ENCODE assay signal across 1 cellular context in genomic region chr2:215833531-215834162, GRCh38.
A peak's percentile ranks its signal among the peaks of the same experiment; 100 is the strongest.
TF ChIP-seq lines count a peak whose summit lies in the region.

No MANE protein-coding gene starts in this region.

TF ChIP-seq in HepG2, 621 proteins besides CTCF, POLR2A, EP300 and RAD21 (continued from another document and continues in another):
- peak; percentile 91 for TF ChIP-seq HDAC1 (CRISPR knock-in tag; IDR thresholded peaks at IDR 0.05)
- no peak for TF ChIP-seq ZNF737 (CRISPR knock-in tag; IDR thresholded peaks at IDR 0.05; ENCODE audit: borderline replicate concordance)
- TF ChIP-seq HNF4G (IDR thresholded peaks at IDR 0.05; ENCODE audit: borderline replicate concordance, low read depth, low read length), result peak; percentile 86
- TF ChIP-seq HNF4G (CRISPR knock-in tag; IDR thresholded peaks at IDR 0.05; ENCODE audit: borderline replicate concordance, low read depth), result peak; percentile 53; the same call in 1 of the 2 replicates
- no peak for TF ChIP-seq ZNF75D (CRISPR knock-in tag; IDR thresholded peaks at IDR 0.05; ENCODE audit: borderline replicate concordance)
- TF ChIP-seq, protein P1, sequence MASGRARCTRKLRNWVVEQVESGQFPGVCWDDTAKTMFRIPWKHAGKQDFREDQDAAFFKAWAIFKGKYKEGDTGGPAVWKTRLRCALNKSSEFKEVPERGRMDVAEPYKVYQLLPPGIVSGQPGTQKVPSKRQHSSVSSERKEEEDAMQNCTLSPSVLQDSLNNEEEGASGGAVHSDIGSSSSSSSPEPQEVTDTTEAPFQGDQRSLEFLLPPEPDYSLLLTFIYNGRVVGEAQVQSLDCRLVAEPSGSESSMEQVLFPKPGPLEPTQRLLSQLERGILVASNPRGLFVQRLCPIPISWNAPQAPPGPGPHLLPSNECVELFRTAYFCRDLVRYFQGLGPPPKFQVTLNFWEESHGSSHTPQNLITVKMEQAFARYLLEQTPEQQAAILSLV (CRISPR knock-in tag; IDR thresholded peaks at IDR 0.05; ENCODE audit: borderline replicate concordance), result no peak
- TF ChIP-seq RFXANK (CRISPR knock-in tag; IDR thresholded peaks at IDR 0.05), result peak; percentile 51; the same call in 1 of the 2 replicates
- TF ChIP-seq ZBTB14 (CRISPR knock-in tag; IDR thresholded peaks at IDR 0.05), result no peak
- TF ChIP-seq SCMH1 (CRISPR knock-in tag; IDR thresholded peaks at IDR 0.05; ENCODE audit: borderline replicate concordance), result no peak
- TF ChIP-seq, protein P2, sequence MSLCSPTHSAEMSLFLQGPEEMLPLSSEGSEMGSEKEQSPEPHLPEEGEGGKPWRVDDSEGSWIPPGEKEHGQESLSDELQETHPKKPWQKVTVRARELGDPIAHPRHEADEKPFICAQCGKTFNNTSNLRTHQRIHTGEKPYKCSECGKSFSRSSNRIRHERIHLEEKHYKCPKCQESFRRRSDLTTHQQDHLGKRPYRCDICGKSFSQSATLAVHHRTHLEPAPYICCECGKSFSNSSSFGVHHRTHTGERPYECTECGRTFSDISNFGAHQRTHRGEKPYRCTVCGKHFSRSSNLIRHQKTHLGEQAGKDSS (CRISPR knock-in tag; IDR thresholded peaks at IDR 0.05; ENCODE audit: borderline replicate concordance, low read depth), result no peak
- no peak; the same call in 1 of the 2 replicates for TF ChIP-seq ZNF160 (CRISPR knock-in tag; IDR thresholded peaks at IDR 0.05)
- TF ChIP-seq ZNF598 (CRISPR knock-in tag; IDR thresholded peaks at IDR 0.05; ENCODE audit: borderline replicate concordance), result no peak
- TF ChIP-seq, protein P3, sequence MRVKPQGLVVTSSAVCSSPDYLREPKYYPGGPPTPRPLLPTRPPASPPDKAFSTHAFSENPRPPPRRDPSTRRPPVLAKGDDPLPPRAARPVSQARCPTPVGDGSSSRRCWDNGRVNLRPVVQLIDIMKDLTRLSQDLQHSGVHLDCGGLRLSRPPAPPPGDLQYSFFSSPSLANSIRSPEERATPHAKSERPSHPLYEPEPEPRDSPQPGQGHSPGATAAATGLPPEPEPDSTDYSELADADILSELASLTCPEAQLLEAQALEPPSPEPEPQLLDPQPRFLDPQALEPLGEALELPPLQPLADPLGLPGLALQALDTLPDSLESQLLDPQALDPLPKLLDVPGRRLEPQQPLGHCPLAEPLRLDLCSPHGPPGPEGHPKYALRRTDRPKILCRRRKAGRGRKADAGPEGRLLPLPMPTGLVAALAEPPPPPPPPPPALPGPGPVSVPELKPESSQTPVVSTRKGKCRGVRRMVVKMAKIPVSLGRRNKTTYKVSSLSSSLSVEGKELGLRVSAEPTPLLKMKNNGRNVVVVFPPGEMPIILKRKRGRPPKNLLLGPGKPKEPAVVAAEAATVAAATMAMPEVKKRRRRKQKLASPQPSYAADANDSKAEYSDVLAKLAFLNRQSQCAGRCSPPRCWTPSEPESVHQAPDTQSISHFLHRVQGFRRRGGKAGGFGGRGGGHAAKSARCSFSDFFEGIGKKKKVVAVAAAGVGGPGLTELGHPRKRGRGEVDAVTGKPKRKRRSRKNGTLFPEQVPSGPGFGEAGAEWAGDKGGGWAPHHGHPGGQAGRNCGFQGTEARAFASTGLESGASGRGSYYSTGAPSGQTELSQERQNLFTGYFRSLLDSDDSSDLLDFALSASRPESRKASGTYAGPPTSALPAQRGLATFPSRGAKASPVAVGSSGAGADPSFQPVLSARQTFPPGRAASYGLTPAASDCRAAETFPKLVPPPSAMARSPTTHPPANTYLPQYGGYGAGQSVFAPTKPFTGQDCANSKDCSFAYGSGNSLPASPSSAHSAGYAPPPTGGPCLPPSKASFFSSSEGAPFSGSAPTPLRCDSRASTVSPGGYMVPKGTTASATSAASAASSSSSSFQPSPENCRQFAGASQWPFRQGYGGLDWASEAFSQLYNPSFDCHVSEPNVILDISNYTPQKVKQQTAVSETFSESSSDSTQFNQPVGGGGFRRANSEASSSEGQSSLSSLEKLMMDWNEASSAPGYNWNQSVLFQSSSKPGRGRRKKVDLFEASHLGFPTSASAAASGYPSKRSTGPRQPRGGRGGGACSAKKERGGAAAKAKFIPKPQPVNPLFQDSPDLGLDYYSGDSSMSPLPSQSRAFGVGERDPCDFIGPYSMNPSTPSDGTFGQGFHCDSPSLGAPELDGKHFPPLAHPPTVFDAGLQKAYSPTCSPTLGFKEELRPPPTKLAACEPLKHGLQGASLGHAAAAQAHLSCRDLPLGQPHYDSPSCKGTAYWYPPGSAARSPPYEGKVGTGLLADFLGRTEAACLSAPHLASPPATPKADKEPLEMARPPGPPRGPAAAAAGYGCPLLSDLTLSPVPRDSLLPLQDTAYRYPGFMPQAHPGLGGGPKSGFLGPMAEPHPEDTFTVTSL (CRISPR knock-in tag; IDR thresholded peaks at IDR 0.05; ENCODE audit: borderline replicate concordance), result peak; percentile 98
- no peak for TF ChIP-seq HNRNPK (IDR thresholded peaks at IDR 0.05; ENCODE audit: low read depth, low read length, poor library complexity, severe bottlenecking)
- TF ChIP-seq TFE3 (CRISPR knock-in tag; IDR thresholded peaks at IDR 0.05), result peak; percentile 69
- TF ChIP-seq SKIL (CRISPR knock-in tag; IDR thresholded peaks at IDR 0.05; ENCODE audit: borderline replicate concordance), result no peak; the same call in 1 of the 2 replicates
- TF ChIP-seq CBX1 (IDR thresholded peaks at IDR 0.05; ENCODE audit: low read depth), result no peak
- no peak for TF ChIP-seq ZNF552 (CRISPR knock-in tag; IDR thresholded peaks at IDR 0.05; ENCODE audit: borderline replicate concordance)
- no peak for TF ChIP-seq ZNF589 (CRISPR knock-in tag; conservative IDR thresholded peaks at IDR 0.05)
- no peak; the same call in 1 of the 2 replicates for TF ChIP-seq NFYC (CRISPR knock-in tag; IDR thresholded peaks at IDR 0.05)
- TF ChIP-seq SPEN (CRISPR knock-in tag; IDR thresholded peaks at IDR 0.05; ENCODE audit: low read depth), result peak; percentile 69
- no peak for TF ChIP-seq JARID2 (CRISPR knock-in tag; IDR thresholded peaks at IDR 0.05; ENCODE audit: insufficient replicate concordance)
- TF ChIP-seq GLI4 (CRISPR knock-in tag; IDR thresholded peaks at IDR 0.05; ENCODE audit: borderline replicate concordance), result no peak
- TF ChIP-seq ZNF709 (CRISPR knock-in tag; IDR thresholded peaks at IDR 0.05), result 0 out of 2 replicates have a peak, but pooled peaks have one; percentile 50
- TF ChIP-seq ZNF549 (CRISPR knock-in tag; IDR thresholded peaks at IDR 0.05), result no peak
- TF ChIP-seq ZBTB38 (CRISPR knock-in tag; IDR thresholded peaks at IDR 0.05), result no peak; the same call in 1 of the 2 replicates
- TF ChIP-seq TBP (CRISPR knock-in tag; IDR thresholded peaks at IDR 0.05), result no peak
- TF ChIP-seq, protein P4, sequence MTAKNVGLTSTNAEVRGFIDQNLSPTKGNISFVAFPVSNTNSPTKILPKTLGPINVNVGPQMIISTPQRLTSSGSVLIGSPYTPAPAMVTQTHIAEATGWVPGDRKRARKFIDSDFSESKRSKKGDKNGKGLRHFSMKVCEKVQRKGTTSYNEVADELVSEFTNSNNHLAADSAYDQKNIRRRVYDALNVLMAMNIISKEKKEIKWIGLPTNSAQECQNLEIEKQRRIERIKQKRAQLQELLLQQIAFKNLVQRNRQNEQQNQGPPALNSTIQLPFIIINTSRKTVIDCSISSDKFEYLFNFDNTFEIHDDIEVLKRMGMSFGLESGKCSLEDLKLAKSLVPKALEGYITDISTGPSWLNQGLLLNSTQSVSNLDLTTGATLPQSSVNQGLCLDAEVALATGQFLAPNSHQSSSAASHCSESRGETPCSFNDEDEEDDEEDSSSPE (CRISPR knock-in tag; IDR thresholded peaks at IDR 0.05), result peak; percentile 65
- no peak for TF ChIP-seq NFIB (CRISPR knock-in tag; IDR thresholded peaks at IDR 0.05; ENCODE audit: borderline replicate concordance)
- TF ChIP-seq HNRNPL (IDR thresholded peaks at IDR 0.05; ENCODE audit: low read depth, low read length), result no peak
- TF ChIP-seq, protein P5, sequence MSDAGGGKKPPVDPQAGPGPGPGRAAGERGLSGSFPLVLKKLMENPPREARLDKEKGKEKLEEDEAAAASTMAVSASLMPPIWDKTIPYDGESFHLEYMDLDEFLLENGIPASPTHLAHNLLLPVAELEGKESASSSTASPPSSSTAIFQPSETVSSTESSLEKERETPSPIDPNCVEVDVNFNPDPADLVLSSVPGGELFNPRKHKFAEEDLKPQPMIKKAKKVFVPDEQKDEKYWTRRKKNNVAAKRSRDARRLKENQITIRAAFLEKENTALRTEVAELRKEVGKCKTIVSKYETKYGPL (CRISPR knock-in tag; IDR thresholded peaks at IDR 0.05), result peak; percentile 98
- TF ChIP-seq ZSCAN12 (CRISPR knock-in tag; IDR thresholded peaks at IDR 0.05), result no peak
- TF ChIP-seq, protein P6, sequence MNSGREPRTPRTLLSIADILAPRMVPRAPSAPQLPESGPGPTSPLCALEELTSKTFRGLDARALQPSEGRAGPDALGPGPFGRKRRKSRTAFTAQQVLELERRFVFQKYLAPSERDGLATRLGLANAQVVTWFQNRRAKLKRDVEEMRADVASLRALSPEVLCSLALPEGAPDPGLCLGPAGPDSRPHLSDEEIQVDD (CRISPR knock-in tag; IDR thresholded peaks at IDR 0.05; ENCODE audit: borderline replicate concordance), result no peak
- TF ChIP-seq U2AF1 (optimal IDR thresholded peaks at IDR 0.05; ENCODE audit: low read depth, low read length), result no peak
- no peak; the same call in 1 of the 2 replicates for TF ChIP-seq ZNF687 (CRISPR knock-in tag; IDR thresholded peaks at IDR 0.05)
- TF ChIP-seq HNRNPUL1 (IDR thresholded peaks at IDR 0.05; ENCODE audit: low read depth, low read length), result no peak
- peak; percentile 92 for TF ChIP-seq KLF6 (CRISPR knock-in tag; IDR thresholded peaks at IDR 0.05)
- peak; percentile 86; the same call in 1 of the 2 replicates for TF ChIP-seq ZFP1 (CRISPR knock-in tag; IDR thresholded peaks at IDR 0.05)
- peak; percentile 53; the same call in 1 of the 2 replicates for TF ChIP-seq ARID3A (IDR thresholded peaks at IDR 0.05; ENCODE audit: low read depth, low read length)
